Comparison of ENCODE assay signal across 9 cellular contexts in genomic region chr7:36312064-36312914, GRCh38.
A peak's percentile ranks its signal among the peaks of the same experiment; 100 is the strongest.
DNase-seq lines count a peak whose midpoint lies in the region; ATAC-seq and TF ChIP-seq lines count a peak whose summit lies in the region.
"Had no signal": no experiment of that assay in that cellular context is flagged by ENCODE, and none has a peak within 500 bp of the region (broad histone marks: within the 10 kb centered on the region; RNA-seq: fewer than 3 reads in every experiment).

No MANE protein-coding gene starts in this region.

- no peaks in the 10 kb centered on the region for H3K79me2 ChIP-seq in DOHH2 (ENCODE audit: control insufficient read depth, low read length)

- peak; percentile 48 for TF ChIP-seq CTCF in DOHH2 (IDR thresholded peaks at IDR 0.05; ENCODE audit: low read depth, low read length, poor library complexity, severe bottlenecking)
- peak; percentile 54 for TF ChIP-seq CTCF in mucosa of descending colon (IDR thresholded peaks at IDR 0.05)
- TF ChIP-seq CTCF in omental fat pad (IDR thresholded peaks at IDR 0.05) = no peak

- H3K27ac ChIP-seq in DOHH2 (ENCODE audit: low read depth, low read length) = no peak overlapping the region

- H3K4me1 ChIP-seq in DOHH2 (ENCODE audit: control insufficient read depth, low read length) (peaks cover 10% of the 10 kb centered on the region), mucosa of descending colon (ENCODE audit: low read depth) (no peaks in the 10 kb centered on the region)

- peak; percentile 77 for DNase-seq in activated effector memory CD4-positive, alpha-beta T cell treated with anti-CD3 and anti-CD28 coated beads, Interleukin-2, amount 50 U/mL, for 16 hours
- DNase-seq in mucosa of descending colon (peak; percentile 70 to 82 (median 79)), NCI-H1930 (lab: John Stamatoyannopoulos, UW) (no peak), omental fat pad (ENCODE audit: low spot score) (no peak), retina (no peak)
- DNase-seq: immature natural killer cell had no signal

- intact Hi-C loops in mucosa of descending colon (cut with DNase I, micrococcal nuclease) = loop anchor here in 1 of 2 donors (10.0 kb wide), 1 partner anchor 327 kb away; no protein-coding TSS in a partner anchor

- no peaks in the 10 kb centered on the region for H3K27me3 ChIP-seq in DOHH2 (ENCODE audit: control insufficient read depth, low read length)

- no peak overlapping the region for H3K4me2 ChIP-seq in DOHH2 (ENCODE audit: low read length)

- 0 out of 2 replicates have a peak, but pooled peaks cover 3% of the 10 kb centered on the region for H3F3A ChIP-seq in DOHH2 (ENCODE audit: control insufficient read depth, insufficient read depth)

- peak; percentile 64 for ATAC-seq in HG03521 (IDR thresholded peaks at IDR 0.05; ENCODE audit: unreplicated experiment)
- peak; percentile 96 for ATAC-seq in mucosa of descending colon
- no peak for ATAC-seq in omental fat pad (ENCODE audit: low FRiP score)
- no peak for ATAC-seq in GM18870 (IDR thresholded peaks at IDR 0.05; ENCODE audit: unreplicated experiment)

- H3K36me3 ChIP-seq in DOHH2 (ENCODE audit: control insufficient read depth, low read length) (no peaks in the 10 kb centered on the region), mucosa of descending colon (ENCODE audit: low read depth) (no peaks in the 10 kb centered on the region)

- H3K9me3 ChIP-seq in DOHH2 (ENCODE audit: control insufficient read depth, insufficient read depth, low read length) (no peaks in the 10 kb centered on the region), mucosa of descending colon (no peaks in the 10 kb centered on the region)

- H3K4me3 ChIP-seq in DOHH2 (ENCODE audit: low read length) (no peak overlapping the region), mucosa of descending colon (no peak overlapping the region)

- H3K9me2 ChIP-seq in DOHH2 (replicated peaks; ENCODE audit: control insufficient read depth, low read length) = no peaks in the 10 kb centered on the region

- H4K20me1 ChIP-seq in DOHH2 (ENCODE audit: control insufficient read depth, insufficient read depth, low read depth, low read length) = no peaks in the 10 kb centered on the region

Comparison
In these comparisons a context has a peak if more than half of its experiments do, and no peak if none do; other contexts are left out.
1. CTCF ChIP-seq: peak in DOHH2 (single experiment) and mucosa of descending colon (single experiment); none in omental fat pad (0 of 3).
2. ATAC-seq: peak in HG03521 (single experiment) and mucosa of descending colon (single experiment); none in omental fat pad (single experiment) and GM18870 (single experiment).
3. DNase-seq: peak in activated effector memory CD4-positive, alpha-beta T cell treated with anti-CD3 and anti-CD28 coated beads, Interleukin-2, amount 50 U/mL, for 16 hours (single experiment) and mucosa of descending colon (3 of 3); none in NCI-H1930 (0 of 2), omental fat pad (single experiment) and retina (single experiment).